Comparison of ENCODE assay signal across 14 cellular contexts in genomic region chr5:16897284-16897704, GRCh38. TPM values are rescaled to one million over a fixed set of nuclear protein-coding genes. Genes with fewer than 3 reads are reported as not detected.
A peak's percentile ranks its signal among the peaks of the same experiment; 100 is the strongest.
DNase-seq lines count a peak whose midpoint lies in the region; TF ChIP-seq lines count a peak whose summit lies in the region.
"Had no signal": no experiment of that assay in that cellular context is flagged by ENCODE, and none has a peak within 500 bp of the region (broad histone marks: within the 10 kb centered on the region; RNA-seq: fewer than 3 reads in every experiment).

No MANE protein-coding gene starts in this region.

- no peak overlapping the region for H3K4me3 ChIP-seq in prostate gland

- DNase-seq in DMS53 (lab: John Stamatoyannopoulos, UW): peak; percentile 33
- DNase-seq in DMS53 treated with DMSO at 0.1 percent for 48 hours (lab: John Stamatoyannopoulos, UW; ENCODE audit: unreplicated experiment): no peak
- DNase-seq in NCI-H345 treated with DMSO at 0.1 percent for 48 hours (lab: John Stamatoyannopoulos, UW; ENCODE audit: unreplicated experiment): peak; percentile 65
- no peak for DNase-seq in endothelial cell (ENCODE audit: low spot score)
- peak; percentile 28 for DNase-seq in prostate gland (ENCODE audit: low spot score)
- no peak for DNase-seq in osteocyte (ENCODE audit: extremely low spot score, unreplicated experiment)
- DNase-seq in activated effector memory CD4-positive, alpha-beta T cell treated with Interleukin-2 at 50 U/mL for 16 hours: no peak
- DNase-seq in HuH-7.5 (ENCODE audit: low spot score): no peak
- DNase-seq: activated CD8-positive, alpha-beta T cell treated with anti-CD3 and anti-CD28 coated beads for 36 hours; immature natural killer cell; NCI-H1436 treated with DMSO at 0.1 percent for 48 hours had no signal

- intact Hi-C loops in prostate gland (cut with DNase I): no loop called here

- H3K4me3 Mint-ChIP-seq in endothelial cell (ENCODE audit: unreplicated experiment) (no peak overlapping the region), osteocyte (ENCODE audit: unreplicated experiment) (no peak overlapping the region)
- H3K4me3 Mint-ChIP-seq: activated CD8-positive, alpha-beta T cell treated with anti-CD3 and anti-CD28 coated beads for 36 hours; immature natural killer cell; stimulated activated naive CD8-positive, alpha-beta T cell treated with anti-CD3 and anti-CD28 coated beads, Interleukin-15, Interleukin-2, amounts not matched to agents 100 ng/mL and 50 ng/mL, for 24 hours had no signal

- 15% methylated on average over 7 of the region's 7 CpGs for WGBS in prostate gland

- peaks cover 13% of the 10 kb centered on the region for H3K4me1 ChIP-seq in prostate gland (replicated peaks)

- no peaks in the 10 kb centered on the region for H3K9me3 ChIP-seq in prostate gland
- H3K9me3 ChIP-seq: neutrophil had no signal

- H3K4me1 Mint-ChIP-seq in endothelial cell (ENCODE audit: unreplicated experiment): peaks cover 52% of the 10 kb centered on the region
- peaks cover 70% of the 10 kb centered on the region for H3K4me1 Mint-ChIP-seq in osteocyte (ENCODE audit: unreplicated experiment)
- H3K4me1 Mint-ChIP-seq: immature natural killer cell had no signal

- TF ChIP-seq POLR2A in prostate gland (IDR thresholded peaks at IDR 0.05): no peak

- no peak overlapping the region for H3K27ac ChIP-seq in prostate gland
- H3K27ac ChIP-seq: 22Rv1, neutrophil had no signal

- no peak for TF ChIP-seq CTCF in endothelial cell (IDR thresholded peaks at IDR 0.05; ENCODE audit: unreplicated experiment)
- no peak for TF ChIP-seq CTCF in prostate gland (IDR thresholded peaks at IDR 0.05)
- no peak for TF ChIP-seq CTCF in osteocyte (IDR thresholded peaks at IDR 0.05)

- H3K9me3 Mint-ChIP-seq in endothelial cell (ENCODE audit: unreplicated experiment) (no peaks in the 10 kb centered on the region), osteocyte (ENCODE audit: unreplicated experiment) (no peaks in the 10 kb centered on the region)
- H3K9me3 Mint-ChIP-seq: activated CD8-positive, alpha-beta T cell treated with anti-CD3 and anti-CD28 coated beads for 36 hours; stimulated activated naive CD8-positive, alpha-beta T cell treated with anti-CD3 and anti-CD28 coated beads, Interleukin-15, Interleukin-2, amounts not matched to agents 100 ng/mL and 50 ng/mL, for 24 hours had no signal

- H3K27ac Mint-ChIP-seq in endothelial cell (ENCODE audit: unreplicated experiment): peak overlapping the region; percentile 72
- H3K27ac Mint-ChIP-seq in osteocyte (ENCODE audit: unreplicated experiment): no peak overlapping the region
- H3K27ac Mint-ChIP-seq: activated CD8-positive, alpha-beta T cell treated with anti-CD3 and anti-CD28 coated beads for 36 hours; immature natural killer cell; stimulated activated naive CD8-positive, alpha-beta T cell treated with anti-CD3 and anti-CD28 coated beads, Interleukin-15, Interleukin-2, amounts not matched to agents 100 ng/mL and 50 ng/mL, for 24 hours had no signal

- no peaks in the 10 kb centered on the region for H3K27me3 ChIP-seq in prostate gland (replicated peaks; ENCODE audit: insufficient read depth)

- H3K36me3 ChIP-seq in prostate gland: no peaks in the 10 kb centered on the region
- H3K36me3 ChIP-seq: neutrophil had no signal

- H3K27me3 Mint-ChIP-seq in endothelial cell (ENCODE audit: unreplicated experiment) (peaks cover 4% of the 10 kb centered on the region), osteocyte (ENCODE audit: unreplicated experiment) (no peaks in the 10 kb centered on the region)
- H3K27me3 Mint-ChIP-seq: activated CD8-positive, alpha-beta T cell treated with anti-CD3 and anti-CD28 coated beads for 36 hours; stimulated activated naive CD8-positive, alpha-beta T cell treated with anti-CD3 and anti-CD28 coated beads, Interleukin-15, Interleukin-2, amounts not matched to agents 100 ng/mL and 50 ng/mL, for 24 hours had no signal

- H3K36me3 Mint-ChIP-seq in endothelial cell (ENCODE audit: low read depth, unreplicated experiment): peaks cover 7% of the 10 kb centered on the region
- no peaks in the 10 kb centered on the region for H3K36me3 Mint-ChIP-seq in osteocyte (ENCODE audit: unreplicated experiment)

RNA-seq across cellular contexts. Expression of gene MYO10, which starts 38.8 kb away (rescaled TPM):
- total RNA-seq in endothelial cell (ENCODE audit: unreplicated experiment) (132 TPM), prostate gland (10 to 100 TPM; 24.7 to 77.0 TPM), osteocyte (87.8 and 89.5 TPM in 2 replicates)

Comparison
In these comparisons a context has a peak if more than half of its experiments do, and no peak if none do; other contexts are left out.
1. DNase-seq: peak in DMS53 (single experiment), NCI-H345 treated with DMSO at 0.1 percent for 48 hours (single experiment) and prostate gland (single experiment); none in DMS53 treated with DMSO at 0.1 percent for 48 hours (single experiment), endothelial cell (single experiment), osteocyte (single experiment), activated effector memory CD4-positive, alpha-beta T cell treated with Interleukin-2 at 50 U/mL for 16 hours (single experiment) and HuH-7.5 (single experiment).